21 cellular contexts compared by ENCODE assay signal in genomic region chr12:117053050-117053400, GRCh38. TPM values are rescaled to one million over a fixed set of nuclear protein-coding genes. Genes with fewer than 3 reads are reported as not detected.
DNase-seq lines count a peak whose midpoint lies in the region; ATAC-seq and TF ChIP-seq lines count a peak whose summit lies in the region.
"Had no signal": no experiment of that assay in that cellular context is flagged by ENCODE, and none has a peak within 500 bp of the region (broad histone marks: within the 10 kb centered on the region; RNA-seq: fewer than 3 reads in every experiment).

No MANE protein-coding gene starts in this region.

- H3K27me3 ChIP-seq in DND-41 (ENCODE audit: insufficient read depth, low read length, poor library complexity): no peaks in the 10 kb centered on the region
- no peaks in the 10 kb centered on the region for H3K27me3 ChIP-seq in H7 (ENCODE audit: control insufficient read depth, insufficient read depth, low read length)
- H3K27me3 ChIP-seq in OCI-LY3 (ENCODE audit: low read depth, low read length): no peaks in the 10 kb centered on the region
- no peaks in the 10 kb centered on the region for H3K27me3 ChIP-seq in iPS-20b (ENCODE audit: insufficient read depth, low read length)
- no peaks in the 10 kb centered on the region for H3K27me3 ChIP-seq in CD4-positive, alpha-beta memory T cell (ENCODE audit: insufficient read depth, low read length)
- H3K27me3 ChIP-seq: pancreas, sigmoid colon had no signal

- H3K9ac ChIP-seq in DND-41 (ENCODE audit: low read depth, low read length) (no peak overlapping the region), OCI-LY3 (ENCODE audit: low read length) (no peak overlapping the region), iPS-20b (ENCODE audit: low read depth, low read length) (peak overlapping the region; percentile 42; the same call in 1 of the 2 replicates)

- H3K4me1 Mint-ChIP-seq in CD4-positive, alpha-beta memory T cell: no peaks in the 10 kb centered on the region
- no peaks in the 10 kb centered on the region for H3K4me1 Mint-ChIP-seq in activated T-cell treated with anti-CD3 and anti-CD28 coated beads, Interleukin-2, amount 50 U/mL, for 4 hours (ENCODE audit: low read depth)

- no peak overlapping the region for H3K27ac Mint-ChIP-seq in CD4-positive, alpha-beta memory T cell

- no peaks in the 10 kb centered on the region for H3K4me1 ChIP-seq in DND-41 (ENCODE audit: insufficient read depth, low read length)
- peaks cover 17% of the 10 kb centered on the region for H3K4me1 ChIP-seq in OCI-LY3 (ENCODE audit: low read length)
- peaks cover 17% of the 10 kb centered on the region; the same call in 1 of the 2 replicates for H3K4me1 ChIP-seq in iPS-20b (ENCODE audit: insufficient read depth, low read length)
- no peaks in the 10 kb centered on the region for H3K4me1 ChIP-seq in CD4-positive, alpha-beta memory T cell (ENCODE audit: insufficient read depth, low read length)

- intact Hi-C loops in CD4-positive, alpha-beta memory T cell (cut with micrococcal nuclease): no loop called here

- H3K4me2 ChIP-seq in DND-41 (ENCODE audit: insufficient read depth, low read length) (no peak overlapping the region), OCI-LY3 (ENCODE audit: low read length) (peak overlapping the region; percentile 36)

- H3K4me3 ChIP-seq in DND-41 (ENCODE audit: low read depth in 1 of 2, low read length in 2 of 2): no peak overlapping the region
- H3K4me3 ChIP-seq in H7 (ENCODE audit: insufficient read depth, low read depth, low read length): no peak overlapping the region
- H3K4me3 ChIP-seq in OCI-LY3 (ENCODE audit: low read length): no peak overlapping the region
- no peak overlapping the region for H3K4me3 ChIP-seq in iPS-20b (ENCODE audit: low read length)
- no peak overlapping the region for H3K4me3 ChIP-seq in CD4-positive, alpha-beta memory T cell (ENCODE audit: low read length in 2 of 2)
- H3K4me3 ChIP-seq: esophagus muscularis mucosa, lung, pancreas, sigmoid colon, tibial nerve had no signal

- H3K79me2 ChIP-seq in DND-41 (ENCODE audit: insufficient read depth, low read length): no peaks in the 10 kb centered on the region
- H3K79me2 ChIP-seq in OCI-LY3 (ENCODE audit: low read length): peaks cover 16% of the 10 kb centered on the region

- ATAC-seq in DND-41 (ENCODE audit: insufficient read depth, low read depth) (no peak), HG03469 (IDR thresholded peaks at IDR 0.05; ENCODE audit: unreplicated experiment) (no peak)
- ATAC-seq in activated T-cell treated with anti-CD3 and anti-CD28 coated beads, Interleukin-2, amount 50 U/mL, for 4 hours: no peak
- ATAC-seq: pancreas had no signal

- H3K36me3 ChIP-seq in DND-41 (ENCODE audit: insufficient read depth, low read length) (peaks cover 47% of the 10 kb centered on the region), H7 (replicated peaks; ENCODE audit: control insufficient read depth, insufficient read depth, low read length) (no peaks in the 10 kb centered on the region), OCI-LY3 (replicated peaks; ENCODE audit: low read depth, low read length) (peaks cover 18% of the 10 kb centered on the region), iPS-20b (ENCODE audit: insufficient read depth, low read depth, low read length) (no peaks in the 10 kb centered on the region)
- H3K36me3 ChIP-seq in CD4-positive, alpha-beta memory T cell (ENCODE audit: insufficient read depth, low read length): no peaks in the 10 kb centered on the region
- H3K36me3 ChIP-seq: esophagus muscularis mucosa, sigmoid colon, tibial nerve had no signal

- H3K9me3 ChIP-seq in DND-41 (ENCODE audit: insufficient read depth, low read length, severe bottlenecking) (no peaks in the 10 kb centered on the region), OCI-LY3 (ENCODE audit: insufficient read depth, low read length) (no peaks in the 10 kb centered on the region), iPS-20b (ENCODE audit: insufficient read depth, low read depth, low read length) (no peaks in the 10 kb centered on the region)
- H3K9me3 ChIP-seq in CD4-positive, alpha-beta memory T cell (ENCODE audit: control insufficient read depth in 1 of 2, low read length in 2 of 2): no peaks in the 10 kb centered on the region
- H3K9me3 ChIP-seq: esophagus muscularis mucosa, pancreas, sigmoid colon, tibial nerve had no signal

- POLR2A ChIA-PET in CD4-positive, alpha-beta memory T cell (lab: Charles Lee; ENCODE audit: partially characterized antibody): no interaction called here

- TF ChIP-seq CTCF in DND-41 (IDR thresholded peaks at IDR 0.05; ENCODE audit: borderline replicate concordance, extremely low read depth, low read length, poor library complexity, severe bottlenecking): no peak
- TF ChIP-seq CTCF in OCI-LY3 (IDR thresholded peaks at IDR 0.05; ENCODE audit: low read depth, low read length): no peak

- H4K20me1 ChIP-seq in DND-41 (ENCODE audit: insufficient read depth, low read length): no peaks in the 10 kb centered on the region
- H4K20me1 ChIP-seq in OCI-LY3 (ENCODE audit: insufficient read depth, low read length): peaks cover 22% of the 10 kb centered on the region

- DNase-seq in DND-41 (no peak), H7 (peak; percentile 75)
- DNase-seq in CD4-positive, alpha-beta memory T cell: no peak
- no peak for DNase-seq in activated T-cell treated with anti-CD3 and anti-CD28 coated beads, Interleukin-2, amount 50 U/mL, for 4 hours
- DNase-seq: activated CD4-positive, alpha-beta T cell treated with anti-CD3 and anti-CD28 coated beads for 4 hours; activated gamma-delta T cell; AML-193; cerebellar nuclear complex; effector CD4-positive, alpha-beta T cell; KBM-7; NCI-H2029; pancreas; sigmoid colon; stimulated activated naive CD4-positive, alpha-beta T cell treated with Interleukin-2 at 50 U/mL for 16 hours; SW 1271 had no signal

- H2AFZ ChIP-seq in DND-41 (ENCODE audit: low read depth, low read length) (no peak overlapping the region), OCI-LY3 (ENCODE audit: low read depth, low read length) (no peak overlapping the region)

- H3K9me3 Mint-ChIP-seq in CD4-positive, alpha-beta memory T cell: no peaks in the 10 kb centered on the region
- H3K9me3 Mint-ChIP-seq in activated T-cell treated with anti-CD3 and anti-CD28 coated beads, Interleukin-2, amount 50 U/mL, for 4 hours: no peaks in the 10 kb centered on the region

- no peak overlapping the region for H3K4me3 Mint-ChIP-seq in CD4-positive, alpha-beta memory T cell
- no peak overlapping the region for H3K4me3 Mint-ChIP-seq in activated T-cell treated with anti-CD3 and anti-CD28 coated beads, Interleukin-2, amount 50 U/mL, for 4 hours

- no peaks in the 10 kb centered on the region for H3K36me3 Mint-ChIP-seq in CD4-positive, alpha-beta memory T cell
- no peaks in the 10 kb centered on the region for H3K36me3 Mint-ChIP-seq in activated T-cell treated with anti-CD3 and anti-CD28 coated beads, Interleukin-2, amount 50 U/mL, for 4 hours (ENCODE audit: insufficient read depth)

- CTCF ChIA-PET in CD4-positive, alpha-beta memory T cell (lab: Charles Lee; ENCODE audit: partially characterized antibody): no interaction called here

- H3K27ac ChIP-seq in DND-41 (ENCODE audit: low read length): peak overlapping the region; percentile 55
- H3K27ac ChIP-seq in OCI-LY3 (ENCODE audit: low read length): peak overlapping the region; percentile 34
- peak overlapping the region; percentile 10 for H3K27ac ChIP-seq in iPS-20b (ENCODE audit: low read length)
- H3K27ac ChIP-seq in CD4-positive, alpha-beta memory T cell (ENCODE audit: low read depth, low read length): no peak overlapping the region
- H3K27ac ChIP-seq: esophagus muscularis mucosa, pancreas, sigmoid colon, tibial nerve had no signal

- H3K27me3 Mint-ChIP-seq in CD4-positive, alpha-beta memory T cell: no peaks in the 10 kb centered on the region
- H3K27me3 Mint-ChIP-seq in activated T-cell treated with anti-CD3 and anti-CD28 coated beads, Interleukin-2, amount 50 U/mL, for 4 hours (ENCODE audit: low read depth): no peaks in the 10 kb centered on the region

RNA-seq across cellular contexts. Expression of gene TESC, which starts 46.2 kb away (rescaled TPM):
- total RNA-seq in H7 (2014; rRNA removed; shearing (Covaris generic)): 15.8 and 18.3 TPM in 2 replicates
- 1 to 10 TPM in 1 of 2 experiments, under 1 TPM in 1; 0.96 to 1.6 TPM for total RNA-seq in CD4-positive, alpha-beta memory T cell
- polyA plus RNA-seq in CD4-positive, alpha-beta memory T cell: 1 to 10 TPM; 6.6 to 9.6 TPM
- 10 to 100 TPM; 18.7 to 27.6 (median 26.6) TPM for total RNA-seq in activated T-cell treated with anti-CD3 and anti-CD28 coated beads, Interleukin-2, amount 50 U/mL, for 4 hours
